Comparison of ENCODE assay signal across 13 cellular contexts in genomic region chr2:65072181-65072970, GRCh38. TPM values are rescaled to one million over a fixed set of nuclear protein-coding genes. Genes with fewer than 3 reads are reported as not detected.
DNase-seq lines count a peak whose midpoint lies in the region; ATAC-seq, FAIRE-seq and TF ChIP-seq lines count a peak whose summit lies in the region.
"Had no signal": no experiment of that assay in that cellular context is flagged by ENCODE, and none has a peak within 500 bp of the region (broad histone marks: within the 10 kb centered on the region; RNA-seq: fewer than 3 reads in every experiment).

No MANE protein-coding gene starts in this region.

- TF ChIP-seq EP300 in GM12878 (IDR thresholded peaks at IDR 0.05; ENCODE audit: borderline replicate concordance in 1 of 2, control insufficient read depth in 1 of 2, low read depth in 2 of 2, low read length in 2 of 2) = no peak

- peaks cover 30% of the 10 kb centered on the region for H3K36me3 ChIP-seq in CD8-positive, alpha-beta T cell (ENCODE audit: insufficient read depth, low read length)
- peaks cover 10 to 24% of the 10 kb centered on the region in 2 experiments for H3K36me3 ChIP-seq in GM12878 (ENCODE audit: control insufficient read depth in 2 of 2, insufficient read depth in 2 of 2, low read length in 1 of 2)

- no peak for TF ChIP-seq CTCF in CD8-positive, alpha-beta T cell (IDR thresholded peaks at IDR 0.05)
- no peak for TF ChIP-seq CTCF in GM12878 (IDR thresholded peaks at IDR 0.05 in 2 of 3, conservative IDR thresholded peaks at IDR 0.05 in 1 of 3; ENCODE audit: control insufficient read depth in 2 of 3, extremely low read depth in 1 of 3, insufficient read depth in 1 of 3, low read depth in 3 of 3, low read length in 3 of 3)

- H3K79me2 ChIP-seq in GM12878 (ENCODE audit: control insufficient read depth, insufficient read depth, low read length) = no peaks in the 10 kb centered on the region; the same call in 1 of the 2 replicates

- no peak overlapping the region for H2AFZ ChIP-seq in GM12878 (ENCODE audit: control insufficient read depth, low read depth, low read length)

- H3K27me3 Mint-ChIP-seq in CD8-positive, alpha-beta T cell (ENCODE audit: low read depth) = no peaks in the 10 kb centered on the region
- H3K27me3 Mint-ChIP-seq in T-helper 2 cell treated with Interferon-gamma antibody and Interleukin-4, amounts not matched to agents 5 μg/mL and 100 μg/mL, for 36 hours (ENCODE audit: low read depth) = no peaks in the 10 kb centered on the region

- H3K27ac ChIP-seq in CD8-positive, alpha-beta T cell (ENCODE audit: low read depth, low read length) = no peak overlapping the region
- peak overlapping the region; percentile 18; the same call in 1 of the 2 replicates for H3K27ac ChIP-seq in GM12878 (ENCODE audit: control insufficient read depth, insufficient read depth)
- H3K27ac ChIP-seq: foreskin keratinocyte had no signal

- no peaks in the 10 kb centered on the region for H3K9me3 Mint-ChIP-seq in CD8-positive, alpha-beta T cell
- H3K9me3 Mint-ChIP-seq in T-helper 2 cell treated with Interferon-gamma antibody and Interleukin-4, amounts not matched to agents 5 μg/mL and 100 μg/mL, for 36 hours = no peaks in the 10 kb centered on the region

- no peak for TF ChIP-seq RAD21 in GM12878 (IDR thresholded peaks at IDR 0.05; ENCODE audit: insufficient read depth, low read depth, low read length)

- no peak for FAIRE-seq in GM12878 (lab: Jason Lieb, UNC)
- FAIRE-seq: colon had no signal

- WGBS in GM12878 (ENCODE audit: insufficient coverage, insufficient replicate concordance, low lambda C conversion rate, missing lambda C conversion rate) = 58% methylated on average over 20 of the region's 20 CpGs

- peaks cover 11% of the 10 kb centered on the region for H3K4me1 ChIP-seq in CD8-positive, alpha-beta T cell (ENCODE audit: insufficient read depth, low read length)
- H3K4me1 ChIP-seq in GM12878 (ENCODE audit: control insufficient read depth, insufficient read depth, low read length) = peaks cover 10% of the 10 kb centered on the region

- in situ Hi-C loops in GM12878 (cut with MboI) = loop anchor here (5.0 kb wide), 2 partner anchors 115 to 490 kb away; no protein-coding TSS in a partner anchor

- TF ChIP-seq POLR2A in GM12878 (IDR thresholded peaks at IDR 0.05; ENCODE audit: low read depth, low read length) = no peak

- no peak for ATAC-seq in CD8-positive, alpha-beta T cell
- ATAC-seq in GM18861 (IDR thresholded peaks at IDR 0.05; ENCODE audit: unreplicated experiment) = peak; percentile 69
- peak; percentile 61 for ATAC-seq in HG02678 (IDR thresholded peaks at IDR 0.05; ENCODE audit: unreplicated experiment)
- peak; percentile 82 for ATAC-seq in GM12878
- ATAC-seq in HG03520 (IDR thresholded peaks at IDR 0.05; ENCODE audit: unreplicated experiment) = no peak
- ATAC-seq: stimulated activated naive CD8-positive, alpha-beta T cell treated with anti-CD3 and anti-CD28 coated beads, Interleukin-15, Interleukin-2, amounts not matched to agents 100 U/mL and 50 U/mL, for 24 hours had no signal

- no peak overlapping the region; the same call in 1 of the 2 replicates for H3K4me2 ChIP-seq in GM12878 (ENCODE audit: control insufficient read depth, insufficient read depth)

- intact Hi-C loops in CD8-positive, alpha-beta T cell (cut with DNase I, micrococcal nuclease) = no loop called here
- intact Hi-C loops in GM12878 (cut with micrococcal nuclease; ENCODE audit: unreplicated experiment) = no loop called here

- H3K4me3 Mint-ChIP-seq in CD8-positive, alpha-beta T cell = no peak overlapping the region
- H3K4me3 Mint-ChIP-seq in T-helper 2 cell treated with Interferon-gamma antibody and Interleukin-4, amounts not matched to agents 5 μg/mL and 100 μg/mL, for 36 hours = no peak overlapping the region

- no peaks in the 10 kb centered on the region for H3K9me3 ChIP-seq in CD8-positive, alpha-beta T cell (ENCODE audit: low read length)
- no peaks in the 10 kb centered on the region for H3K9me3 ChIP-seq in GM12878 (replicated peaks; ENCODE audit: control insufficient read depth, insufficient read depth, low read length)

- POLR2A ChIA-PET in CD8-positive, alpha-beta T cell (lab: Charles Lee) = interaction anchor here (0.6 to 1.8 kb wide), 2 partner anchors 17 to 48 kb away, joined by 3 to 6 read pairs; partner anchors contain the start of gene CEP68
- POLR2A ChIA-PET in GM12878 (lab: Charles Lee) = interaction anchor here (1.2 to 1.4 kb wide), 2 partner anchors 17 to 58 kb away, joined by 3 read pairs; partner anchors contain the start of genes CEP68 and RAB1A

- peaks cover 67% of the 10 kb centered on the region for H3K36me3 Mint-ChIP-seq in CD8-positive, alpha-beta T cell
- peaks cover 13% of the 10 kb centered on the region for H3K36me3 Mint-ChIP-seq in T-helper 2 cell treated with Interferon-gamma antibody and Interleukin-4, amounts not matched to agents 5 μg/mL and 100 μg/mL, for 36 hours (ENCODE audit: low read depth)

- peak overlapping the region; percentile 45 for H3K27ac Mint-ChIP-seq in CD8-positive, alpha-beta T cell
- H3K27ac Mint-ChIP-seq in T-helper 2 cell treated with Interferon-gamma antibody and Interleukin-4, amounts not matched to agents 5 μg/mL and 100 μg/mL, for 36 hours = no peak overlapping the region

- H3K4me1 Mint-ChIP-seq in CD8-positive, alpha-beta T cell (ENCODE audit: low read depth) = peaks cover 14% of the 10 kb centered on the region
- peaks cover 12% of the 10 kb centered on the region for H3K4me1 Mint-ChIP-seq in T-helper 2 cell treated with Interferon-gamma antibody and Interleukin-4, amounts not matched to agents 5 μg/mL and 100 μg/mL, for 36 hours (ENCODE audit: low read depth)

- CTCF ChIA-PET in CD8-positive, alpha-beta T cell (lab: Charles Lee) = interaction anchor here (1.1 to 1.8 kb wide), 3 partner anchors 7 to 97 kb away, joined by 3 to 12 read pairs (median 3); no protein-coding TSS in a partner anchor
- CTCF ChIA-PET in GM12878 (lab: Yijun Ruan, JAX) = interaction anchor here (0.8 to 4.3 kb wide), 4 partner anchors 7 to 115 kb away, joined by 3 to 35 read pairs (median 4); no protein-coding TSS in a partner anchor

- BruUV-seq in GM12878 (replicated peaks; lab: Mats Ljungman, UMichigan) = no TSS peak

- RAD21 ChIA-PET in GM12878 (lab: Charles Lee; ENCODE audit: unreplicated experiment) = no interaction called here

- DNase-seq in CD8-positive, alpha-beta T cell = no peak
- DNase-seq in GM12878 (ENCODE audit: low read depth, low spot score) (no peak), SK-N-DZ (ENCODE audit: low spot score) (no peak), occipital lobe (lab: John Stamatoyannopoulos, UW) (no peak)
- DNase-seq in T-helper 2 cell treated with Interferon-gamma antibody and Interleukin-4, amounts not matched to agents 5 μg/mL and 100 μg/mL, for 36 hours (ENCODE audit: low spot score) = no peak
- DNase-seq: kidney glomerular epithelial cell; NCI-H2081; stimulated activated naive CD8-positive, alpha-beta T cell treated with anti-CD3 and anti-CD28 coated beads, Interleukin-15, Interleukin-2, amounts not matched to agents 100 U/mL and 50 U/mL, for 24 hours had no signal

- H3K27me3 ChIP-seq in CD8-positive, alpha-beta T cell (ENCODE audit: insufficient read depth, low read length) = no peaks in the 10 kb centered on the region
- H3K27me3 ChIP-seq in GM12878 (replicated peaks in 1 of 2; ENCODE audit: control insufficient read depth in 2 of 2, insufficient read depth in 2 of 2, low read length in 1 of 2) = no peaks in the 10 kb centered on the region
- H3K27me3 ChIP-seq: foreskin keratinocyte had no signal

- no peaks in the 10 kb centered on the region for H4K20me1 ChIP-seq in GM12878 (ENCODE audit: control insufficient read depth, insufficient read depth)

- SMC1A ChIA-PET in GM12878 (lab: Charles Lee; ENCODE audit: uncharacterized antibody, unreplicated experiment) = interaction anchor here (0.6 kb wide), 2 partner anchors 22 to 411 kb away, joined by 3 read pairs; no protein-coding TSS in a partner anchor

- no peak overlapping the region for H3K4me3 ChIP-seq in CD8-positive, alpha-beta T cell (ENCODE audit: low read depth, low read length)
- no peak overlapping the region for H3K4me3 ChIP-seq in GM12878

- H3K9ac ChIP-seq in GM12878 (ENCODE audit: control insufficient read depth, insufficient read depth, low read length) = no peak overlapping the region

RNA-seq across cellular contexts. Expression of gene CEP68, which starts 16.2 kb away (rescaled TPM):
- total RNA-seq in CD8-positive, alpha-beta T cell = 10 to 100 TPM; 19.9 to 20.5 TPM
- 45.8 and 53.3 TPM in 2 replicates for total RNA-seq in GM12878 (2013; cell fraction: nucleolus; rRNA removed)
- 6.9 and 7.6 TPM in 2 replicates for total RNA-seq in GM12878 (2014; rRNA removed)
- total RNA-seq in GM12878 (2014; rRNA removed; fragmentation: Illumina TruSeq; extraction: Trizol) = 7.2 and 7.8 TPM in 2 replicates
- 10.8 and 11.1 TPM in 2 replicates for total RNA-seq in GM12878 (2021)
- 2.7 TPM for polyA plus RNA-seq in GM12878 (2011; ENCODE audit: low read depth)
- polyA plus RNA-seq in GM12878 (2011; rRNA removed) = 6.2 and 6.5 TPM in 2 replicates
- 4.2 and 4.8 TPM in 2 replicates for polyA plus RNA-seq in GM12878 (2011; cell fraction: cytosol; rRNA removed)
- 8.9 and 9.9 TPM in 2 replicates for polyA plus RNA-seq in GM12878 (2011; cell fraction: nucleus; rRNA removed)
- 4.8 and 6.5 TPM in 2 replicates for polyA plus RNA-seq in GM12878 (2012)
- 7.6 and 7.7 TPM in 2 replicates for polyA plus RNA-seq in GM12878 (2014; fragmentation: Illumina TruSeq; extraction: Trizol)
- polyA plus RNA-seq in GM12878 (2014; fragmentation: Nextera tagmentation; extraction: Ambion mirVana) = 1 to 10 TPM; 1.1 to 2.2 TPM
- polyA plus RNA-seq in GM12878 (2014; rRNA removed) = 6.1 and 6.5 TPM in 2 replicates
- polyA plus RNA-seq in GM12878 (2016; fragmentation: Nextera tagmentation; extraction: Ambion mirVana) = 10 to 100 TPM in 1 of 2 experiments, 1 to 10 TPM in 1; 9.7 to 11.1 TPM
- polyA minus RNA-seq in GM12878 (2011; rRNA and poly(A)+ RNA removed) = 8.5 and 13.7 TPM in 2 replicates
- polyA minus RNA-seq in GM12878 (2011; cell fraction: cytosol; rRNA and poly(A)+ RNA removed) = 2.7 and 4.9 TPM in 2 replicates
- polyA minus RNA-seq in GM12878 (2011; cell fraction: nucleus; rRNA and poly(A)+ RNA removed) = 8.3 and 10.1 TPM in 2 replicates
- 14.8 and 19.1 TPM in 2 replicates for polyA plus RNA-seq in SK-N-DZ (2014; cell fraction: cytosol; rRNA removed)
- polyA plus RNA-seq in SK-N-DZ (2014; cell fraction: nucleus; rRNA removed) = 9.3 and 11.1 TPM in 2 replicates
- 48.2 TPM for total RNA-seq in occipital lobe

RNA-seq across cellular contexts. Expression of gene RAB1A, which starts 57.5 kb away (rescaled TPM):
- 100 to 1,000 TPM; 101 to 103 TPM for total RNA-seq in CD8-positive, alpha-beta T cell
- 58.8 and 59.0 TPM in 2 replicates for total RNA-seq in GM12878 (2013; cell fraction: nucleolus; rRNA removed)
- total RNA-seq in GM12878 (2014; rRNA removed) (77.2 and 82.8 TPM in 2 replicates), GM12878 (2014; rRNA removed; fragmentation: Illumina TruSeq; extraction: Trizol) (50.8 and 51.2 TPM in 2 replicates), GM12878 (2021) (85.5 and 88.8 TPM in 2 replicates), occipital lobe (91.7 TPM)
- 91.5 TPM for polyA plus RNA-seq in GM12878 (2011; ENCODE audit: low read depth)
- polyA plus RNA-seq in GM12878 (2011; rRNA removed) (159 and 226 TPM in 2 replicates), GM12878 (2014; fragmentation: Illumina TruSeq; extraction: Trizol) (78.0 and 82.8 TPM in 2 replicates), GM12878 (2014; fragmentation: Nextera tagmentation; extraction: Ambion mirVana) (10 to 100 TPM; 48.9 to 71.2 TPM), GM12878 (2014; rRNA removed) (102 and 105 TPM in 2 replicates), GM12878 (2016; fragmentation: Nextera tagmentation; extraction: Ambion mirVana) (100 to 1,000 TPM; 170 to 171 TPM)
- 65.0 and 72.8 TPM in 2 replicates for polyA plus RNA-seq in GM12878 (2011; cell fraction: cytosol; rRNA removed)
- polyA plus RNA-seq in GM12878 (2011; cell fraction: nucleus; rRNA removed) = 40.2 and 45.8 TPM in 2 replicates
- 126 and 144 TPM in 2 replicates for polyA plus RNA-seq in GM12878 (2012)
- polyA minus RNA-seq in GM12878 (2011; rRNA and poly(A)+ RNA removed) = 47.1 and 60.5 TPM in 2 replicates
- polyA minus RNA-seq in GM12878 (2011; cell fraction: cytosol; rRNA and poly(A)+ RNA removed) = 23.7 and 25.5 TPM in 2 replicates
- 23.5 and 37.7 TPM in 2 replicates for polyA minus RNA-seq in GM12878 (2011; cell fraction: nucleus; rRNA and poly(A)+ RNA removed)
- polyA plus RNA-seq in SK-N-DZ (2014; cell fraction: cytosol; rRNA removed) = 74.7 and 78.9 TPM in 2 replicates
- 46.5 and 46.9 TPM in 2 replicates for polyA plus RNA-seq in SK-N-DZ (2014; cell fraction: nucleus; rRNA removed)

Comparison
In these comparisons a context has a peak if more than half of its experiments do, and no peak if none do; other contexts are left out.
1. ATAC-seq: peak in GM18861 (single experiment), HG02678 (single experiment) and GM12878 (single experiment); none in CD8-positive, alpha-beta T cell (single experiment) and HG03520 (single experiment).